Comparison of ENCODE assay signal across 13 cellular contexts in the genomic region with DNA sequence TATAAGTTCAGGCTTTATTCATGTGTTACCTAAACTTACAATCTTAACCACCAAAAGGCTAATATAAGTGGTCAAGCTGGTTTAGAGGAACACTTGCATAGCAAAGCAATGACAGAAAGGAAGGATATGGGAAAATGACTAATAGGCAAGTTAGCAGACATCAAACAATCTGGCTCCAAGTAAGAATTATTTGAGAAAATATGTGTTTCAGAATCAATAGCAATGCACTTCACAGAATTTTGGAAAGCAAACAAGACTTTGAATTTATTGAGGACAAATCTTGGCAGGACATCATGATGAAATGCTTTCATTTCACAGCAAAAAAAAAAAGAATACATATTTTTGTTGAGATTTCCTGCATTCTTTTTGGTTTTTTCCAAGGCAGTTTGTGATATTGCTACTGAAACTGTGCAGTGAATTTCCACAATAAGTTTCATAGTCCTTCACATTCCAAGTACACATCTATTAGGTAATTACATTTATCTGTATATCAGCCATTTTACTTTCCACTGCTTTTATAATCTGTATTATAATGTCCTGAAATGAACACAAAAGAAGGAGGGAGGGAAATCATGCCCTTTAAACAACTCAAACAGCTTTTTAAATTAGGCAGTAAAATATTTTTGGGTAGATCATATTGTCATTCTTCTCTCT.
DNase-seq lines count a peak whose midpoint lies in the region; ATAC-seq, FAIRE-seq and TF ChIP-seq lines count a peak whose summit lies in the region.
"Had no signal": no experiment of that assay in that cellular context is flagged by ENCODE, and none has a peak within 500 bp of the region (broad histone marks: within the 10 kb centered on the region; RNA-seq: fewer than 3 reads in every experiment).

No MANE protein-coding gene starts in this region.

- H3K27me3 ChIP-seq in suprapubic skin, result no peaks in the 10 kb centered on the region
- H3K27me3 ChIP-seq: thyroid gland had no signal

- H3K9me3 ChIP-seq in kidney (ENCODE audit: control insufficient read depth in 1 of 2, low read length in 2 of 2), result no peaks in the 10 kb centered on the region
- H3K9me3 ChIP-seq in suprapubic skin, result no peaks in the 10 kb centered on the region
- H3K9me3 ChIP-seq: thyroid gland had no signal

- CTCF ChIA-PET in GM10248 (lab: Yijun Ruan, JAX), result no interaction called here

- DNase-seq in DMS53 (lab: John Stamatoyannopoulos, UW), result peak; percentile 30
- no peak for DNase-seq in DMS53 treated with DMSO at 0.1 percent for 48 hours (lab: John Stamatoyannopoulos, UW; ENCODE audit: unreplicated experiment)
- peak; percentile 87 for DNase-seq in astrocyte of the cerebellum (ENCODE audit: low read depth)
- DNase-seq in kidney, result no peak
- no peak for DNase-seq in suprapubic skin (ENCODE audit: low spot score in 2 of 2)
- no peak for DNase-seq in D341Med (ENCODE audit: low spot score)
- no peak for DNase-seq in GM10248 (ENCODE audit: extremely low spot score)
- DNase-seq: activated gamma-delta T cell treated with Interleukin-2 at 50 U/mL for 16 hours, MM.1S, thyroid gland had no signal

- no peak overlapping the region for H3K27ac ChIP-seq in kidney (ENCODE audit: low read depth in 2 of 2, low read length in 2 of 2)
- H3K27ac ChIP-seq in suprapubic skin, result peak overlapping the region; percentile 50
- H3K27ac ChIP-seq: 22Rv1 had no signal

- intact Hi-C loops in kidney (cut with DNase I), result no loop called here

- TF ChIP-seq CTCF in astrocyte of the cerebellum (IDR thresholded peaks at IDR 0.05; ENCODE audit: low read depth, low read length, missing control alignments) (no peak), kidney (IDR thresholded peaks at IDR 0.05; ENCODE audit: borderline replicate concordance, extremely low read depth, insufficient read depth) (no peak), suprapubic skin (IDR thresholded peaks at IDR 0.05) (no peak), GM10248 (IDR thresholded peaks at IDR 0.05; ENCODE audit: control extremely low read depth, extremely low read depth, low read depth, missing control alignments) (no peak)

- H3K4me1 ChIP-seq in kidney (ENCODE audit: control insufficient read depth in 1 of 2, insufficient read depth in 1 of 2, low read depth in 1 of 2, low read length in 2 of 2) (peaks cover 5 to 13% of the 10 kb centered on the region in 2 donors), suprapubic skin (peaks cover 27% of the 10 kb centered on the region)

- TF ChIP-seq POLR2A in suprapubic skin (IDR thresholded peaks at IDR 0.05), result no peak

- POLR2A ChIA-PET in GM10248 (lab: Yijun Ruan, JAX), result no interaction called here

- no peak for ATAC-seq in HG03196 (IDR thresholded peaks at IDR 0.05; ENCODE audit: unreplicated experiment)
- ATAC-seq: esophagus mucosa had no signal

- TF ChIP-seq EP300 in suprapubic skin (IDR thresholded peaks at IDR 0.05), result no peak

- H3K4me3 ChIP-seq in astrocyte of the cerebellum (ENCODE audit: low read depth, low read length), result no peak overlapping the region
- H3K4me3 ChIP-seq in kidney (ENCODE audit: low read length in 2 of 2), result no peak overlapping the region
- no peak overlapping the region for H3K4me3 ChIP-seq in suprapubic skin
- H3K4me3 ChIP-seq: thyroid gland had no signal

- FAIRE-seq in kidney (lab: Jason Lieb, UNC), result peak; percentile 59

- in situ Hi-C loops in astrocyte of the cerebellum (cut with HindIII; ENCODE audit: low sequenced_read_pairs), result no loop called here

- no peaks in the 10 kb centered on the region for H3K36me3 ChIP-seq in kidney (ENCODE audit: control insufficient read depth in 1 of 2, insufficient read depth in 2 of 2, low read length in 2 of 2)
- no peaks in the 10 kb centered on the region for H3K36me3 ChIP-seq in suprapubic skin
- H3K36me3 ChIP-seq: thyroid gland had no signal

- no peak overlapping the region for H3K9ac ChIP-seq in kidney (ENCODE audit: low read length in 2 of 2)

Comparison
In these comparisons a context has a peak if more than half of its experiments do, and no peak if none do; other contexts are left out.
1. DNase-seq: peak in DMS53 (single experiment) and astrocyte of the cerebellum (single experiment); none in DMS53 treated with DMSO at 0.1 percent for 48 hours (single experiment), kidney (single experiment), suprapubic skin (0 of 2), D341Med (single experiment) and GM10248 (single experiment).